In genomic region chr5:96655506-96655905, GRCh38 we compare ENCODE assay signal across 1 cellular context.
TF ChIP-seq lines count a peak whose summit lies in the region.

No MANE protein-coding gene starts in this region.

TF ChIP-seq in endothelial cell of umbilical vein, 7 proteins besides CTCF, POLR2A, EP300 and RAD21 (continued from another document):
- no peak for TF ChIP-seq MYC (IDR thresholded peaks at IDR 0.05; ENCODE audit: low read depth, low read length)
